In the genomic region with DNA sequence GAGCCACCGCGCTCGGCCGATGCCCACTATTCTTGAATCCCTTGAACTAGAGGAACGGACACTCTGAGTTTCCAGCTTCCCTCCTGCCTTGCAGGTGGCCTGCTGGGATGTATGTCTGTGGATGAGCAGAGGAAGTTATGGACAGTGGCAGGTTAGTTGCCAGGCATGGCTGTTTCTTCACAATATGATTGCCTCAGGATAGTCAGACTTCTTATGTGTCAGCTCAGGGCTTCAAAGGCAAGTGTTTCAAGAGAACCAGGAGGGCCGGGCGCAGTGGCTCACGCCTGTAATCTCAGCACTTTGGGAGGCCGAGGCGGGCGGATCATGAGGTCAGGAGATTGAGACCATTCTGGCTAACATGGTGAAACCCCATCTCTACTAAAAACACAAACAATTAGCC, we compare ENCODE assay signal across 12 cellular contexts. TPM values are rescaled to one million over a fixed set of nuclear protein-coding genes. Genes with fewer than 3 reads are reported as not detected.
"Had no signal": no experiment of that assay in that cellular context is flagged by ENCODE, and none has a peak within 500 bp of the region (broad histone marks: within the 10 kb centered on the region; RNA-seq: fewer than 3 reads in every experiment).

No MANE protein-coding gene starts in this region.

RNA-seq across cellular contexts. Expression of a gene that starts 21.6 kb away (rescaled TPM):
- total RNA-seq: stomach, subcutaneous adipose tissue, suprapubic skin, temporal lobe, thoracic aorta, thyroid gland, tibial nerve, transverse colon, upper lobe of right lung, urinary bladder, uterus, vagina had no signal
- polyA plus RNA-seq: urinary bladder had no signal
